9 cellular contexts compared by ENCODE assay signal in genomic region chr9:70260007-70260443, GRCh38. TPM values are rescaled to one million over a fixed set of nuclear protein-coding genes. Genes with fewer than 3 reads are reported as not detected.
DNase-seq lines count a peak whose midpoint lies in the region; ATAC-seq and TF ChIP-seq lines count a peak whose summit lies in the region.
"Had no signal": no experiment of that assay in that cellular context is flagged by ENCODE, and none has a peak within 500 bp of the region (broad histone marks: within the 10 kb centered on the region; RNA-seq: fewer than 3 reads in every experiment).

No MANE protein-coding gene starts in this region.

- peak overlapping the region; percentile 95 for H3K4me3 ChIP-seq in H7 (ENCODE audit: insufficient read depth, low read depth, low read length)
- peak overlapping the region; percentile 83 to 92 for H3K4me3 ChIP-seq in foreskin fibroblast (ENCODE audit: low read depth in 1 of 2, low read length in 2 of 2)
- H3K4me3 ChIP-seq in sigmoid colon: peak overlapping the region; percentile 71 to 77 (median 74)

- no peaks in the 10 kb centered on the region for H3K9me3 ChIP-seq in sigmoid colon

- no peak for TF ChIP-seq POLR2A in sigmoid colon (IDR thresholded peaks at IDR 0.05)

- peak overlapping the region; percentile 91 for H3K4me3 Mint-ChIP-seq in T-helper 2 cell treated with Interferon-gamma antibody and Interleukin-4, amounts not matched to agents 5 μg/mL and 100 μg/mL, for 36 hours

- WGBS in sigmoid colon, 2 donors: 59 to 88% methylated on average over 30 of the region's 30 CpGs

- H3K36me3 Mint-ChIP-seq in T-helper 2 cell treated with Interferon-gamma antibody and Interleukin-4, amounts not matched to agents 5 μg/mL and 100 μg/mL, for 36 hours (ENCODE audit: low read depth): peaks cover 37% of the 10 kb centered on the region

- peaks cover 43% of the 10 kb centered on the region for H3K4me1 Mint-ChIP-seq in T-helper 2 cell treated with Interferon-gamma antibody and Interleukin-4, amounts not matched to agents 5 μg/mL and 100 μg/mL, for 36 hours (ENCODE audit: low read depth)

- DNase-seq in H7: no peak
- DNase-seq in T-helper 2 cell treated with Interferon-gamma antibody and Interleukin-4, amounts not matched to agents 5 μg/mL and 100 μg/mL, for 36 hours (ENCODE audit: low spot score): no peak
- peak in 1 of 2 donors; percentile 6 for DNase-seq in foreskin fibroblast
- DNase-seq in sigmoid colon: peak; percentile 60
- no peak for DNase-seq in NCI-H510A (lab: John Stamatoyannopoulos, UW)
- DNase-seq in NCI-H2029 treated with DMSO at 0.1 percent for 48 hours (lab: John Stamatoyannopoulos, UW): no peak
- DNase-seq: activated CD4-positive, alpha-beta T cell treated with anti-CD3 and anti-CD28 coated beads, Interleukin-2, amount 50 U/mL, for 4 hours had no signal

- no peaks in the 10 kb centered on the region for H3K27me3 ChIP-seq in H7 (ENCODE audit: control insufficient read depth, insufficient read depth, low read length)
- no peaks in the 10 kb centered on the region for H3K27me3 ChIP-seq in sigmoid colon

- H3K27ac ChIP-seq in sigmoid colon: peak overlapping the region in 2 of 4 donors; percentile 90 to 95

- peak overlapping the region; percentile 93 for H3K27ac Mint-ChIP-seq in T-helper 2 cell treated with Interferon-gamma antibody and Interleukin-4, amounts not matched to agents 5 μg/mL and 100 μg/mL, for 36 hours

- H3K27me3 Mint-ChIP-seq in T-helper 2 cell treated with Interferon-gamma antibody and Interleukin-4, amounts not matched to agents 5 μg/mL and 100 μg/mL, for 36 hours (ENCODE audit: low read depth): peaks cover 3% of the 10 kb centered on the region

- no peak for TF ChIP-seq CTCF in foreskin fibroblast (IDR thresholded peaks at IDR 0.05; ENCODE audit: low read depth, low read length)
- no peak for TF ChIP-seq CTCF in sigmoid colon (IDR thresholded peaks at IDR 0.05)

- ATAC-seq in HG02763 (IDR thresholded peaks at IDR 0.05; ENCODE audit: unreplicated experiment) (no peak), GM21723 (IDR thresholded peaks at IDR 0.05; ENCODE audit: unreplicated experiment) (no peak)

- no peaks in the 10 kb centered on the region for H3K9me3 Mint-ChIP-seq in T-helper 2 cell treated with Interferon-gamma antibody and Interleukin-4, amounts not matched to agents 5 μg/mL and 100 μg/mL, for 36 hours

- intact Hi-C loops in sigmoid colon (cut with DNase I): no loop called here

- H3K4me1 ChIP-seq in sigmoid colon: peaks cover 0 to 74% (median 57%) of the 10 kb centered on the region in 4 donors

- no peak for TF ChIP-seq EP300 in sigmoid colon (IDR thresholded peaks at IDR 0.05)

- H3K36me3 ChIP-seq in H7 (replicated peaks; ENCODE audit: control insufficient read depth, insufficient read depth, low read length) (peaks cover 3% of the 10 kb centered on the region), sigmoid colon (peaks cover 0 to 11% (median 3%) of the 10 kb centered on the region in 4 donors)

RNA-seq across cellular contexts. Expression of gene SMC5, which starts 1.2 kb away (rescaled TPM):
- 11.1 and 25.9 TPM in 2 replicates for total RNA-seq in H7 (2014; rRNA removed; shearing (Covaris generic))
- total RNA-seq in sigmoid colon: 10 to 100 TPM; 20.1 to 31.6 (median 23.4) TPM
- polyA plus RNA-seq in sigmoid colon: 10 to 100 TPM; 11.4 to 14.3 (median 11.8) TPM
